Comparison of ENCODE assay signal across 8 cellular contexts in genomic region chr13:113393572-113394503, GRCh38. TPM values are rescaled to one million over a fixed set of nuclear protein-coding genes. Genes with fewer than 3 reads are reported as not detected.
A peak's percentile ranks its signal among the peaks of the same experiment; 100 is the strongest.
DNase-seq lines count a peak whose midpoint lies in the region; ATAC-seq and TF ChIP-seq lines count a peak whose summit lies in the region.

No MANE protein-coding gene starts in this region.

- H3K27me3 ChIP-seq in breast epithelium, result no peaks in the 10 kb centered on the region

- H3K36me3 ChIP-seq in breast epithelium, result no peaks in the 10 kb centered on the region

- no peak for TF ChIP-seq POLR2A in breast epithelium (IDR thresholded peaks at IDR 0.05)

- H3K27ac ChIP-seq in VCaP (peak overlapping the region; percentile 31; the same call in 1 of the 2 replicates), breast epithelium (peak overlapping the region in 1 of 2 donors; percentile 30)

- no peaks in the 10 kb centered on the region for H3K4me1 ChIP-seq in breast epithelium

- intact Hi-C loops in breast epithelium (cut with DNase I; ENCODE audit: low total_unique reads), result loop anchor here (5.0 kb wide), 1 partner anchor 643 kb away; no protein-coding TSS in a partner anchor

- H3K4me3 ChIP-seq in breast epithelium, result peak overlapping the region; percentile 52 to 89 (median 70)

- ATAC-seq in GM18499 (IDR thresholded peaks at IDR 0.05; ENCODE audit: insufficient read depth, unreplicated experiment), result peak; percentile 69
- peak; percentile 86 for ATAC-seq in HG02943 (IDR thresholded peaks at IDR 0.05; ENCODE audit: low read depth, unreplicated experiment)

- TF ChIP-seq CTCF in VCaP (conservative IDR thresholded peaks at IDR 0.05) (peak; percentile 76), breast epithelium (IDR thresholded peaks at IDR 0.05) (peak; percentile 16 to 91 (median 28))

- peak; percentile 83 for DNase-seq in 8988T
- peak; percentile 15 for DNase-seq in NCI-H187 treated with DMSO at 0.1 percent for 48 hours (lab: John Stamatoyannopoulos, UW)
- peak in 1 of 2 donors; percentile 48 for DNase-seq in breast epithelium (ENCODE audit: low spot score in 2 of 2)
- DNase-seq in iris pigment epithelial cell (ENCODE audit: low read depth), result peak; percentile 64
- DNase-seq in stimulated activated CD4-positive, alpha-beta T cell treated with anti-CD3 and anti-CD28 coated beads, Interleukin-12 subunit alpha, Interleukin-12 subunit beta, amount 100 ng/mL, for 4 hours, result peak; percentile 82

- H3K9me3 ChIP-seq in breast epithelium, result no peaks in the 10 kb centered on the region

RNA-seq across cellular contexts. Expression of gene GRTP1, which starts 29.9 kb away (rescaled TPM):
- total RNA-seq in breast epithelium, result 10 to 100 TPM in 2 of 3 donors, 1 to 10 TPM in 1; 5.8 to 19.0 (median 14.0) TPM

RNA-seq across cellular contexts. Expression of gene ADPRHL1, which starts 59.5 kb away (rescaled TPM):
- total RNA-seq in breast epithelium, result 1 to 10 TPM; 1.8 to 2.7 (median 2.0) TPM
